Comparison of ENCODE assay signal across 8 cellular contexts in the genomic region with DNA sequence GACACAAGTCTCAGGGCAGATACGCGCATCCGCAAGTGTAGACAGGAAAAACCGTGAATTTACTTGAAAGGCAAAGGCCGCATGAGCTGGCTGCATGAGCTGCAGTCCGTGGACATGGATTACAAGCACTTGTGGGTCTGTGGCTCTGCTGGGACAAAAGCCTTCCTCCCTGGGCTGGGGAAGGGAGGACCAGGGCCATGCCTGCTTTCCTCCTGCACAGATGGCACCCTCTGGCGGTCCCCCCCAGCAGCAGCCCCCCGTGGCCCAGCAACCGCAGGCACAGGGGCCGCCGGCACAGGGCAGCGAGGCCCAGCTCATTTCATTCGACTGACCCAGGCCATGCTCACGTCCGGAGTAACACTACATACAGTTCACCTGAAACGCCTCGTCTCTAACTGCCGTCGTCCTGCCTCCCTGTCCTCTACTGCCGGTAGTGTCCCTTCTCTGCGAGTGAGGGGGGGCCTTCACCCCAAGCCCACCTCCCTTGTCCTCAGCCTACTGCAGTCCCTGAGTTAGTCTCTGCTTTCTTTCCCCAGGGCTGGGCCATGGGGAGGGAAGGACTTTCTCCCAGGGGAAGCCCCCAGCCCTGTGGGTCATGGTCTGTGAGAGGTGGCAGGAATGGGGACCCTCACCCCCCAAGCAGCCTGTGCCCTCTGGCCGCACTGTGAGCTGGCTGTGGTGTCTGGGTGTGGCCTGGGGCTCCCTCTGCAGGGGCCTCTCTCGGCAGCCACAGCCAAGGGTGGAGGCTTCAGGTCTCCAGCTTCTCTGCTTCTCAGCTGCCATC. TPM values are rescaled to one million over a fixed set of nuclear protein-coding genes. Genes with fewer than 3 reads are reported as not detected.
DNase-seq lines count a peak whose midpoint lies in the region; ATAC-seq and TF ChIP-seq lines count a peak whose summit lies in the region.

No MANE protein-coding gene starts in this region.

- peaks cover 22% of the 10 kb centered on the region for H3K36me3 ChIP-seq in CD8-positive, alpha-beta memory T cell (ENCODE audit: insufficient read depth, low read length)
- H3K36me3 ChIP-seq in HUES64 (ENCODE audit: insufficient read depth, low read length) = peaks cover 66% of the 10 kb centered on the region
- peaks cover 0 to 67% (median 11%) of the 10 kb centered on the region in 3 experiments for H3K36me3 ChIP-seq in naive thymus-derived CD4-positive, alpha-beta T cell (ENCODE audit: control insufficient read depth in 2 of 3, insufficient read depth in 3 of 3, low read length in 3 of 3)

- H3K27ac ChIP-seq in CD8-positive, alpha-beta memory T cell (ENCODE audit: low read depth, low read length) = peak overlapping the region; percentile 91
- H3K27ac ChIP-seq in HUES64 (ENCODE audit: low read depth, low read length) = no peak overlapping the region
- H3K27ac ChIP-seq in naive thymus-derived CD4-positive, alpha-beta T cell (ENCODE audit: low read depth, low read length) = peak overlapping the region; percentile 95

- H3K4me3 ChIP-seq in CD8-positive, alpha-beta memory T cell (ENCODE audit: low read length) = no peak overlapping the region
- H3K4me3 ChIP-seq in HUES64 (ENCODE audit: low read length) = peak overlapping the region; percentile 98
- peak overlapping the region; percentile 89 for H3K4me3 ChIP-seq in astrocyte of the cerebellum (ENCODE audit: low read depth, low read length)
- no peak overlapping the region for H3K4me3 ChIP-seq in naive thymus-derived CD4-positive, alpha-beta T cell (ENCODE audit: low read length)

- H3K27me3 Mint-ChIP-seq in CD8-positive, alpha-beta memory T cell = no peaks in the 10 kb centered on the region
- no peaks in the 10 kb centered on the region for H3K27me3 Mint-ChIP-seq in naive thymus-derived CD4-positive, alpha-beta T cell

- no peaks in the 10 kb centered on the region for H3K27me3 ChIP-seq in CD8-positive, alpha-beta memory T cell (ENCODE audit: insufficient read depth, low read length, poor library complexity, severe bottlenecking)
- H3K27me3 ChIP-seq in HUES64 (ENCODE audit: insufficient read depth, low read length) = no peaks in the 10 kb centered on the region
- no peaks in the 10 kb centered on the region for H3K27me3 ChIP-seq in naive thymus-derived CD4-positive, alpha-beta T cell (ENCODE audit: control insufficient read depth in 2 of 2, insufficient read depth in 2 of 2, low read length in 2 of 2)

- TF ChIP-seq CTCF in astrocyte of the cerebellum (IDR thresholded peaks at IDR 0.05; ENCODE audit: low read depth, low read length, missing control alignments) = no peak

- H3K4me1 ChIP-seq in CD8-positive, alpha-beta memory T cell (ENCODE audit: insufficient read depth, low read length) = peaks cover 31% of the 10 kb centered on the region
- H3K4me1 ChIP-seq in HUES64 (ENCODE audit: insufficient read depth, low read length) = no peaks in the 10 kb centered on the region
- H3K4me1 ChIP-seq in naive thymus-derived CD4-positive, alpha-beta T cell (ENCODE audit: control insufficient read depth in 2 of 2, insufficient read depth in 2 of 2, low read length in 2 of 2) = peaks cover 23 to 24% of the 10 kb centered on the region in 2 donors

- POLR2A ChIA-PET in CD8-positive, alpha-beta memory T cell (lab: Charles Lee) = interaction anchor here (0.6 to 2.8 kb wide), 3 partner anchors 18 to 267 kb away, joined by 3 to 38 read pairs (median 4); a partner anchor contains a TSS
- POLR2A ChIA-PET in naive thymus-derived CD4-positive, alpha-beta T cell (lab: Charles Lee) = interaction anchor here (1.5 to 3.6 kb wide), 3 partner anchors 18 to 38 kb away, joined by 7 to 49 read pairs (median 12); a partner anchor contains a TSS

- CTCF ChIA-PET in CD8-positive, alpha-beta memory T cell (lab: Charles Lee) = interaction anchor here (0.9 kb wide), 1 partner anchor 158 kb away, joined by 3 read pairs; no protein-coding TSS in a partner anchor
- CTCF ChIA-PET in naive thymus-derived CD4-positive, alpha-beta T cell (lab: Charles Lee) = no interaction called here

- no peak for ATAC-seq in naive thymus-derived CD4-positive, alpha-beta T cell
- ATAC-seq in GM18873 (IDR thresholded peaks at IDR 0.05; ENCODE audit: low FRiP score, unreplicated experiment) = no peak

- WGBS in HUES64 = 90% methylated on average over 23 of the region's 23 CpGs

- H3K9me3 ChIP-seq in CD8-positive, alpha-beta memory T cell (ENCODE audit: low read length) = no peaks in the 10 kb centered on the region
- no peaks in the 10 kb centered on the region for H3K9me3 ChIP-seq in HUES64 (ENCODE audit: insufficient read depth, low read depth, low read length)
- no peaks in the 10 kb centered on the region for H3K9me3 ChIP-seq in naive thymus-derived CD4-positive, alpha-beta T cell (ENCODE audit: control insufficient read depth in 2 of 3, low read length in 3 of 3)

- peaks cover 0 to 63% (median 4%) of the 10 kb centered on the region in 3 donors for H3K36me3 Mint-ChIP-seq in CD8-positive, alpha-beta memory T cell
- peaks cover 0 to 30% (median 0%) of the 10 kb centered on the region in 5 donors for H3K36me3 Mint-ChIP-seq in naive thymus-derived CD4-positive, alpha-beta T cell

- H3K4me3 Mint-ChIP-seq in CD8-positive, alpha-beta memory T cell = peak overlapping the region; percentile 85 to 99 (median 90)
- H3K4me3 Mint-ChIP-seq in naive thymus-derived CD4-positive, alpha-beta T cell = peak overlapping the region in 8 of 10 donors; percentile 36 to 94 (median 86)

- DNase-seq in CD8-positive, alpha-beta memory T cell = no peak
- DNase-seq in astrocyte of the cerebellum (ENCODE audit: low read depth) (no peak), amniotic stem cell (lab: John Stamatoyannopoulos, UW) (no peak), Ammon's horn (ENCODE audit: low spot score) (no peak), D341Med (ENCODE audit: low spot score) (no peak)
- no peak for DNase-seq in naive thymus-derived CD4-positive, alpha-beta T cell

- peak overlapping the region; percentile 47 to 98 (median 95) for H3K27ac Mint-ChIP-seq in CD8-positive, alpha-beta memory T cell
- H3K27ac Mint-ChIP-seq in naive thymus-derived CD4-positive, alpha-beta T cell = peak overlapping the region in 5 of 9 donors; percentile 18 to 96 (median 89)

- H3K9ac ChIP-seq in HUES64 (ENCODE audit: low read depth, low read length) = peak overlapping the region; percentile 99

- intact Hi-C loops in naive thymus-derived CD4-positive, alpha-beta T cell (cut with micrococcal nuclease) = loop anchor here (2.0 to 5.0 kb wide), 6 partner anchors 34 to 159 kb away; a partner anchor contains a TSS

- in situ Hi-C loops in astrocyte of the cerebellum (cut with HindIII; ENCODE audit: low sequenced_read_pairs) = no loop called here

- H3K4me1 Mint-ChIP-seq in CD8-positive, alpha-beta memory T cell = peaks cover 19 to 41% (median 25%) of the 10 kb centered on the region in 3 donors
- H3K4me1 Mint-ChIP-seq in naive thymus-derived CD4-positive, alpha-beta T cell = peaks cover 21 to 38% (median 28%) of the 10 kb centered on the region in 7 donors

- no peaks in the 10 kb centered on the region for H3K9me3 Mint-ChIP-seq in CD8-positive, alpha-beta memory T cell
- no peaks in the 10 kb centered on the region for H3K9me3 Mint-ChIP-seq in naive thymus-derived CD4-positive, alpha-beta T cell

RNA-seq across cellular contexts. Expression of a gene that starts 1.7 kb away (rescaled TPM):
- 100 to 1,000 TPM; 246 to 255 TPM for total RNA-seq in CD8-positive, alpha-beta memory T cell
- 53.6 TPM for polyA plus RNA-seq in CD8-positive, alpha-beta memory T cell
- 117 TPM for polyA plus RNA-seq in HUES64 (2013, experiment 1 of 2)
- polyA plus RNA-seq in HUES64 (2013, experiment 2 of 2) = 107 TPM
- total RNA-seq in naive thymus-derived CD4-positive, alpha-beta T cell = 10 to 100 TPM; 21.3 to 83.8 (median 26.6) TPM
- polyA plus RNA-seq in naive thymus-derived CD4-positive, alpha-beta T cell = 10 to 100 TPM; 46.3 to 51.7 TPM

RNA-seq across cellular contexts. Expression of a gene that starts 10.6 kb away (rescaled TPM):
- total RNA-seq in CD8-positive, alpha-beta memory T cell = 10 to 100 TPM; 34.1 to 34.7 TPM
- polyA plus RNA-seq in CD8-positive, alpha-beta memory T cell = 4.9 TPM
- polyA plus RNA-seq in HUES64 (2013, experiment 1 of 2) = 17.9 TPM
- 18.4 TPM for polyA plus RNA-seq in HUES64 (2013, experiment 2 of 2)
- total RNA-seq in naive thymus-derived CD4-positive, alpha-beta T cell = 10 to 100 TPM in 1 of 5 experiments, 1 to 10 TPM in 4; 4.0 to 27.4 (median 6.2) TPM
- polyA plus RNA-seq in naive thymus-derived CD4-positive, alpha-beta T cell = 1 to 10 TPM; 3.4 to 5.2 TPM

RNA-seq across cellular contexts. Expression of a gene that starts 17.7 kb away (rescaled TPM):
- 100 to 1,000 TPM; 122 to 135 TPM for total RNA-seq in CD8-positive, alpha-beta memory T cell
- 36.7 TPM for polyA plus RNA-seq in CD8-positive, alpha-beta memory T cell
- polyA plus RNA-seq in HUES64 (2013, experiment 1 of 2) = 63.3 TPM
- polyA plus RNA-seq in HUES64 (2013, experiment 2 of 2) = 65.9 TPM
- total RNA-seq in naive thymus-derived CD4-positive, alpha-beta T cell = 100 to 1,000 TPM; 108 to 174 (median 153) TPM
- 10 to 100 TPM; 19.8 to 40.3 TPM for polyA plus RNA-seq in naive thymus-derived CD4-positive, alpha-beta T cell

RNA-seq across cellular contexts. Expression of a gene that starts 17.9 kb away (rescaled TPM):
- total RNA-seq in CD8-positive, alpha-beta memory T cell = 10 to 100 TPM; 16.3 to 19.7 TPM
- 33.0 TPM for polyA plus RNA-seq in CD8-positive, alpha-beta memory T cell
- polyA plus RNA-seq in HUES64 (2013, experiment 1 of 2) = 44.7 TPM
- polyA plus RNA-seq in HUES64 (2013, experiment 2 of 2) = 43.4 TPM
- total RNA-seq in naive thymus-derived CD4-positive, alpha-beta T cell = 10 to 100 TPM; 12.0 to 30.6 (median 30.1) TPM
- polyA plus RNA-seq in naive thymus-derived CD4-positive, alpha-beta T cell = 10 to 100 TPM; 33.6 to 35.3 TPM

RNA-seq across cellular contexts. Expression of a gene that starts 34.9 kb away (rescaled TPM):
- 10 to 100 TPM; 68.6 to 70.7 TPM for total RNA-seq in CD8-positive, alpha-beta memory T cell
- 22.2 TPM for polyA plus RNA-seq in CD8-positive, alpha-beta memory T cell
- polyA plus RNA-seq in HUES64 (2013, experiment 1 of 2) = 37.7 TPM
- polyA plus RNA-seq in HUES64 (2013, experiment 2 of 2) = 32.3 TPM
- total RNA-seq in naive thymus-derived CD4-positive, alpha-beta T cell = 10 to 100 TPM; 16.3 to 33.5 (median 27.1) TPM
- 10 to 100 TPM; 10.0 to 26.0 TPM for polyA plus RNA-seq in naive thymus-derived CD4-positive, alpha-beta T cell

Comparison
In these comparisons a context has a peak if more than half of its experiments do, and no peak if none do; other contexts are left out.
1. H3K4me3 ChIP-seq: peak in HUES64 (single experiment) and astrocyte of the cerebellum (single experiment); none in CD8-positive, alpha-beta memory T cell (single experiment) and naive thymus-derived CD4-positive, alpha-beta T cell (single experiment).